In the genomic region with DNA sequence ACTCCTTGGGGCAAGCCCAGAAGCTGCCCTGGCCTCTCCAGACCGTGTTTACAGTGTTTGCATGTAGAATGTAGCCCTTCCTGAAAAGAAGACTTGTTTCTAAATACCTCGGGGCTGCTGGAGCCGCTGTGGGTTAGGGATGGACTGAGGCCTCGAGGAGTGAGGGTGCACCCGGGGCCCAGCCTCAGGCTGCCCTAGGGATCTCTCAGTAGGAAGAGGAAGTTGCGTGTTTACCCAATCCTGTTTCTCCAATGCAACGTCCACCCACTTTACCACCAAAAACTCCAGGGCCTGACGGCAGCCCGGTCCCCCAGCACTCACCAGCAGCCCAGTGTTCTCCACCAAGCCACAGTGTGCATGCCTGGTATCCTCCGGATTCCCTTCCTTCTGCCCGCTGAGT, we compare ENCODE assay signal across 14 cellular contexts.
"Had no signal": no experiment of that assay in that cellular context is flagged by ENCODE, and none has a peak within 500 bp of the region (broad histone marks: within the 10 kb centered on the region; RNA-seq: fewer than 3 reads in every experiment).

No MANE protein-coding gene starts in this region.

- H3K36me3 Mint-ChIP-seq: activated naive CD4-positive, alpha-beta T cell treated with anti-CD3 and anti-CD28 coated beads, Interleukin-2, amount 10 ng/mL, durations not matched to agents 7 days and 5 days; naive B cell; stimulated activated effector memory CD8-positive, alpha-beta T cell treated with anti-CD3 and anti-CD28 coated beads, Interleukin-12 subunit alpha, Interleukin-12 subunit beta, amount 100 ng/mL, for 72 hours had no signal

- DNase-seq: activated CD4-positive, alpha-beta T cell treated with anti-CD3 and anti-CD28 coated beads for 48 hours; activated naive CD4-positive, alpha-beta T cell treated with anti-CD3 and anti-CD28 coated beads, Interleukin-2, amount 10 ng/mL, durations not matched to agents 7 days and 5 days; naive B cell; sigmoid colon; stimulated activated CD4-positive, alpha-beta T cell treated with anti-CD3 and anti-CD28 coated beads, Interleukin-12 subunit alpha, Interleukin-12 subunit beta, amount 100 ng/mL, for 4 hours; T-helper 2 cell had no signal

- H3K36me3 ChIP-seq: breast epithelium, neural progenitor cell, pancreas, uterus had no signal

- H3K4me1 ChIP-seq: ascending aorta, breast epithelium, neural progenitor cell, pancreas, sigmoid colon, uterus had no signal

- H3K27ac ChIP-seq: ascending aorta, breast epithelium, neural progenitor cell, pancreas, sigmoid colon, uterus had no signal

- H3K27me3 ChIP-seq: ascending aorta, breast epithelium, neural progenitor cell, pancreas, sigmoid colon, uterus had no signal

- H3K9me3 ChIP-seq: ascending aorta, breast epithelium, pancreas, sigmoid colon, uterus had no signal

- H3K4me3 ChIP-seq: ascending aorta, breast epithelium, neural progenitor cell, pancreas, sigmoid colon, uterus had no signal

- H3K9me3 Mint-ChIP-seq: activated T-helper 17 cell treated with anti-CD3 and anti-CD28 coated beads, Interleukin-2, amount 50 U/mL, for 72 hours; neural progenitor cell; stimulated activated effector memory CD8-positive, alpha-beta T cell treated with anti-CD3 and anti-CD28 coated beads, Interleukin-12 subunit alpha, Interleukin-12 subunit beta, amount 100 ng/mL, for 72 hours; WTC11 had no signal

- H3K27me3 Mint-ChIP-seq: activated naive CD4-positive, alpha-beta T cell treated with anti-CD3 and anti-CD28 coated beads, Interleukin-2, amount 10 ng/mL, durations not matched to agents 7 days and 5 days; naive B cell had no signal

- H3K27ac Mint-ChIP-seq: activated naive CD4-positive, alpha-beta T cell treated with anti-CD3 and anti-CD28 coated beads, Interleukin-2, amount 10 ng/mL, durations not matched to agents 7 days and 5 days; activated T-helper 17 cell treated with anti-CD3 and anti-CD28 coated beads, Interleukin-2, amount 50 U/mL, for 72 hours; stimulated activated effector memory CD8-positive, alpha-beta T cell treated with anti-CD3 and anti-CD28 coated beads, Interleukin-12 subunit alpha, Interleukin-12 subunit beta, amount 100 ng/mL, for 72 hours; WTC11 had no signal

- ATAC-seq: activated T-helper 17 cell treated with anti-CD3 and anti-CD28 coated beads, Interleukin-2, amount 50 U/mL, for 72 hours; pancreas; stimulated activated effector memory CD8-positive, alpha-beta T cell treated with anti-CD3 and anti-CD28 coated beads, Interleukin-12 subunit alpha, Interleukin-12 subunit beta, amount 100 ng/mL, for 72 hours; WTC11 had no signal

- H3K4me3 Mint-ChIP-seq: activated naive CD4-positive, alpha-beta T cell treated with anti-CD3 and anti-CD28 coated beads, Interleukin-2, amount 10 ng/mL, durations not matched to agents 7 days and 5 days; activated T-helper 17 cell treated with anti-CD3 and anti-CD28 coated beads, Interleukin-2, amount 50 U/mL, for 72 hours; naive B cell; neural progenitor cell; stimulated activated effector memory CD8-positive, alpha-beta T cell treated with anti-CD3 and anti-CD28 coated beads, Interleukin-12 subunit alpha, Interleukin-12 subunit beta, amount 100 ng/mL, for 72 hours; WTC11 had no signal

- H3K4me1 Mint-ChIP-seq: activated naive CD4-positive, alpha-beta T cell treated with anti-CD3 and anti-CD28 coated beads, Interleukin-2, amount 10 ng/mL, durations not matched to agents 7 days and 5 days; activated T-helper 17 cell treated with anti-CD3 and anti-CD28 coated beads, Interleukin-2, amount 50 U/mL, for 72 hours; naive B cell; neural progenitor cell; stimulated activated effector memory CD8-positive, alpha-beta T cell treated with anti-CD3 and anti-CD28 coated beads, Interleukin-12 subunit alpha, Interleukin-12 subunit beta, amount 100 ng/mL, for 72 hours; WTC11 had no signal
